Comparison of ENCODE assay signal across 9 cellular contexts in genomic region chr11:131246589-131247164, GRCh38.
DNase-seq lines count a peak whose midpoint lies in the region; ATAC-seq and TF ChIP-seq lines count a peak whose summit lies in the region.
"Had no signal": no experiment of that assay in that cellular context is flagged by ENCODE, and none has a peak within 500 bp of the region (broad histone marks: within the 10 kb centered on the region; RNA-seq: fewer than 3 reads in every experiment).

No MANE protein-coding gene starts in this region.

- H3K4me1 Mint-ChIP-seq in chondrocyte (ENCODE audit: low read depth) = peaks cover 12% of the 10 kb centered on the region
- H3K4me1 Mint-ChIP-seq in naive thymus-derived CD8-positive, alpha-beta T cell = no peaks in the 10 kb centered on the region
- H3K4me1 Mint-ChIP-seq: stimulated activated naive B cell treated with anti-CD40 and anti-IgM and Interleukin-4, amounts not matched to agents 10 μg/mL and 1 μg/mL and 100 μg/mL, for 72 hours had no signal

- 18% methylated on average over 17 of the region's 17 CpGs for WGBS in lung, 2 donors

- H3K27me3 ChIP-seq in lung (ENCODE audit: control insufficient read depth, insufficient read depth) = no peaks in the 10 kb centered on the region

- H3K9me3 Mint-ChIP-seq in chondrocyte (ENCODE audit: low read depth) = peaks cover 5% of the 10 kb centered on the region
- peaks cover 0 to 11% (median 2%) of the 10 kb centered on the region in 9 donors for H3K9me3 Mint-ChIP-seq in naive thymus-derived CD8-positive, alpha-beta T cell

- DNase-seq in Daoy (ENCODE audit: low read depth) (peak; percentile 69), chondrocyte (ENCODE audit: low spot score) (no peak), lung (ENCODE audit: low spot score) (peak; percentile 34), NCI-H128 (lab: John Stamatoyannopoulos, UW; ENCODE audit: unreplicated experiment) (no peak)
- peak; percentile 14 for DNase-seq in Jurkat, Clone E6-1 (ENCODE audit: low read depth, low spot score)
- no peak for DNase-seq in naive thymus-derived CD8-positive, alpha-beta T cell
- no peak for DNase-seq in activated CD4-positive, alpha-beta T cell treated with anti-CD3 and anti-CD28 coated beads, Interleukin-2, amount 50 U/mL, for 4 hours
- no peak for DNase-seq in activated naive CD4-positive, alpha-beta T cell (lab: John Stamatoyannopoulos, UW)
- DNase-seq: stimulated activated naive B cell treated with anti-CD40 and anti-IgM and Interleukin-4, amounts not matched to agents 10 μg/mL and 1 μg/mL and 100 μg/mL, for 72 hours had no signal

- POLR2A ChIA-PET in naive thymus-derived CD8-positive, alpha-beta T cell (lab: Charles Lee) = no interaction called here

- no peak for ATAC-seq in lung (ENCODE audit: insufficient read depth, low FRiP score)
- no peak for ATAC-seq in naive thymus-derived CD8-positive, alpha-beta T cell

- peaks cover 43% of the 10 kb centered on the region for H3K27me3 Mint-ChIP-seq in chondrocyte (ENCODE audit: low read depth)
- H3K27me3 Mint-ChIP-seq in naive thymus-derived CD8-positive, alpha-beta T cell = peaks cover 10 to 41% (median 16%) of the 10 kb centered on the region in 5 donors

- H3K27ac ChIP-seq in lung (ENCODE audit: low read depth in 1 of 2, low read length in 1 of 2) = no peak overlapping the region

- H3K36me3 Mint-ChIP-seq in chondrocyte (ENCODE audit: low read depth) = no peaks in the 10 kb centered on the region
- no peaks in the 10 kb centered on the region for H3K36me3 Mint-ChIP-seq in naive thymus-derived CD8-positive, alpha-beta T cell
- H3K36me3 Mint-ChIP-seq: stimulated activated naive B cell treated with anti-CD40 and anti-IgM and Interleukin-4, amounts not matched to agents 10 μg/mL and 1 μg/mL and 100 μg/mL, for 72 hours had no signal

- TF ChIP-seq CTCF in chondrocyte (IDR thresholded peaks at IDR 0.05) (peak; percentile 56), lung (IDR thresholded peaks at IDR 0.05; ENCODE audit: control extremely low read depth, extremely low read depth) (peak; percentile 7)

- no peaks in the 10 kb centered on the region for H3K4me1 ChIP-seq in lung (ENCODE audit: control insufficient read depth in 2 of 2, insufficient read depth in 2 of 2, low read length in 2 of 2)

- no peaks in the 10 kb centered on the region for H3K36me3 ChIP-seq in lung (ENCODE audit: control insufficient read depth in 2 of 2, insufficient read depth in 2 of 2, low read length in 2 of 2)

- no peak overlapping the region for H3K27ac Mint-ChIP-seq in chondrocyte (ENCODE audit: unreplicated experiment)
- no peak overlapping the region for H3K27ac Mint-ChIP-seq in naive thymus-derived CD8-positive, alpha-beta T cell
- H3K27ac Mint-ChIP-seq: stimulated activated naive B cell treated with anti-CD40 and anti-IgM and Interleukin-4, amounts not matched to agents 10 μg/mL and 1 μg/mL and 100 μg/mL, for 72 hours had no signal

- peaks cover 0 to 1% of the 10 kb centered on the region in 2 donors for H3K9me3 ChIP-seq in lung (ENCODE audit: control insufficient read depth in 2 of 2, insufficient read depth in 1 of 2, low read length in 1 of 2)

- no peak overlapping the region for H3K4me3 ChIP-seq in Jurkat, Clone E6-1 (ENCODE audit: low read length)
- no peak overlapping the region for H3K4me3 ChIP-seq in lung

- H3K4me3 Mint-ChIP-seq in chondrocyte (ENCODE audit: unreplicated experiment) = no peak overlapping the region
- no peak overlapping the region for H3K4me3 Mint-ChIP-seq in naive thymus-derived CD8-positive, alpha-beta T cell
- H3K4me3 Mint-ChIP-seq: stimulated activated naive B cell treated with anti-CD40 and anti-IgM and Interleukin-4, amounts not matched to agents 10 μg/mL and 1 μg/mL and 100 μg/mL, for 72 hours had no signal

Comparison
In these comparisons a context has a peak if more than half of its experiments do, and no peak if none do; other contexts are left out.
1. DNase-seq: peak in Daoy (single experiment), Jurkat, Clone E6-1 (single experiment) and lung (single experiment); none in chondrocyte (single experiment), naive thymus-derived CD8-positive, alpha-beta T cell (0 of 10), activated CD4-positive, alpha-beta T cell treated with anti-CD3 and anti-CD28 coated beads, Interleukin-2, amount 50 U/mL, for 4 hours (0 of 2), activated naive CD4-positive, alpha-beta T cell (0 of 4) and NCI-H128 (single experiment).